In genomic region chr1:43482240-43482639, GRCh38 we compare ENCODE assay signal across 20 cellular contexts. TPM values are rescaled to one million over a fixed set of nuclear protein-coding genes. Genes with fewer than 3 reads are reported as not detected.
"Had no signal": no experiment of that assay in that cellular context is flagged by ENCODE, and none has a peak within 500 bp of the region (broad histone marks: within the 10 kb centered on the region; RNA-seq: fewer than 3 reads in every experiment).

No MANE protein-coding gene starts in this region.

- FAIRE-seq: frontal cortex, pancreas had no signal

- DNase-seq: activated CD4-positive, alpha-beta T cell treated with anti-CD3 and anti-CD28 coated beads, Interleukin-2, amount 50 U/mL, for 4 hours; activated naive CD4-positive, alpha-beta T cell treated with anti-CD3 and anti-CD28 coated beads for 36 hours; body of pancreas; central memory CD4-positive, alpha-beta T cell; heart right ventricle; left cardiac atrium; mammary epithelial cell; naive thymus-derived CD4-positive, alpha-beta T cell; pancreas; stimulated activated CD4-positive, alpha-beta T cell treated with anti-CD3 and anti-CD28 coated beads, Interleukin-12 subunit alpha, Interleukin-12 subunit beta, amount 100 ng/mL, for 4 hours; stimulated activated CD4-positive, alpha-beta T cell treated with anti-CD3 and anti-CD28 coated beads, Interleukin-2, amount 100 ng/mL, for 24 hours; T1000; thyroid gland; uterus had no signal

- ATAC-seq: activated CD4-positive, CD25-positive, alpha-beta regulatory T cell treated with anti-CD3 and anti-CD28 coated beads, Interleukin-2, amount 50 U/mL, for 24 hours; activated T-helper 17 cell treated with anti-CD3 and anti-CD28 coated beads, Interleukin-2, amount 50 U/mL, for 72 hours; body of pancreas; heart right ventricle; left cardiac atrium; naive thymus-derived CD4-positive, alpha-beta T cell; stimulated activated memory B cell treated with anti-CD40 and anti-IgM and Interleukin-4, amounts not matched to agents 10 μg/mL and 1 μg/mL and 100 μg/mL, for 72 hours had no signal

- H3K27ac ChIP-seq: coronary artery, esophagus muscularis mucosa, heart right ventricle, thyroid gland, uterus had no signal

- H3K36me3 Mint-ChIP-seq: stimulated activated memory B cell treated with anti-CD40 and anti-IgM and Interleukin-4, amounts not matched to agents 10 μg/mL and 1 μg/mL and 100 μg/mL, for 72 hours had no signal

- H3K36me3 ChIP-seq: esophagus muscularis mucosa, heart right ventricle, pancreas, thyroid gland, uterus had no signal

- H3K27ac Mint-ChIP-seq: activated naive CD4-positive, alpha-beta T cell treated with anti-CD3 and anti-CD28 coated beads for 36 hours; activated T-helper 17 cell treated with anti-CD3 and anti-CD28 coated beads, Interleukin-2, amount 50 U/mL, for 72 hours; stimulated activated memory B cell treated with anti-CD40 and anti-IgM and Interleukin-4, amounts not matched to agents 10 μg/mL and 1 μg/mL and 100 μg/mL, for 72 hours had no signal

- H3K27me3 ChIP-seq: body of pancreas, esophagus muscularis mucosa, heart right ventricle, pancreas, thyroid gland, uterus had no signal

- H3K9me3 ChIP-seq: body of pancreas, pancreas, thyroid gland, uterus had no signal

- H3K4me3 ChIP-seq: body of pancreas, coronary artery, esophagus muscularis mucosa, heart right ventricle, pancreas, thyroid gland, uterus had no signal

- H3K4me1 ChIP-seq: body of pancreas, esophagus muscularis mucosa, pancreas, thyroid gland, uterus had no signal

RNA-seq across cellular contexts. Expression of gene PTPRF, which starts 48.4 kb away (rescaled TPM):
- polyA plus RNA-seq: naive thymus-derived CD4-positive, alpha-beta T cell had no signal
